ENCODE assay signal across 16 cellular contexts in the genomic region with DNA sequence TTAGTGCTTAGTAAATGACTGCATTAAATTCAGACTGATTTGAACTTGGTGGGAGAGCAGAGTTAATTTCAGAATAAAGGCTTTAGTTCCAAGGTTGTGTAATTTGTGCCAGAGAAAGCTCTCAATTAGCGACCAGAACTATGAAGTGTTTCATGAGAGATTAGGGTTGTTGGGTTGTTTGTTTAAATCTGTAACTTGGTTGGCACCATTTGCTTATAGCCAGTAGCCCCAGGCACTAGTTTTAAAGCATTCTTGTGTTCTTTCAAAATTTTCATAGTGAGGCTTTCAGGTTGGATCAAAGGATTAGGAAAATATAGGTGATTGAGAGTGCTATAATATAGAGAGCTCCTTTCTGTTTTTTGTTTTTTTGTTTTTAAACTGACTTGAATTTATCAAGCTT.
"Had no signal": no experiment of that assay in that cellular context is flagged by ENCODE, and none has a peak within 500 bp of the region (broad histone marks: within the 10 kb centered on the region; RNA-seq: fewer than 3 reads in every experiment).

No MANE protein-coding gene starts in this region.

- H3K4me3 Mint-ChIP-seq: activated CD4-positive, alpha-beta memory T cell treated with anti-CD3 and anti-CD28 coated beads, Interleukin-2, amount 10 ng/mL, durations not matched to agents 7 days and 5 days; activated T-cell treated with anti-CD3 and anti-CD28 coated beads, Interleukin-2, amount 50 U/mL, for 72 hours; immature natural killer cell; neural progenitor cell; WTC11 had no signal

- H3K36me3 ChIP-seq: lower lobe of right lung, neural progenitor cell, sigmoid colon, thyroid gland, vagina had no signal

- H3K4me1 ChIP-seq: neural progenitor cell had no signal

- H3K9me3 ChIP-seq: lower lobe of right lung, sigmoid colon, spleen, thyroid gland, vagina had no signal

- H3K27ac ChIP-seq: foreskin keratinocyte, lower lobe of right lung, neural progenitor cell, sigmoid colon, vagina had no signal

- H3K27me3 Mint-ChIP-seq: activated CD4-positive, alpha-beta memory T cell treated with anti-CD3 and anti-CD28 coated beads, Interleukin-2, amount 10 ng/mL, durations not matched to agents 7 days and 5 days had no signal

- H3K4me3 ChIP-seq: lower lobe of right lung, neural progenitor cell, sigmoid colon, spleen, thyroid gland, vagina had no signal

- H3K9me3 Mint-ChIP-seq: activated CD4-positive, alpha-beta memory T cell treated with anti-CD3 and anti-CD28 coated beads, Interleukin-2, amount 10 ng/mL, durations not matched to agents 7 days and 5 days; activated T-cell treated with anti-CD3 and anti-CD28 coated beads, Interleukin-2, amount 50 U/mL, for 72 hours; immature natural killer cell; neural progenitor cell had no signal

- ATAC-seq: activated T-cell treated with anti-CD3 and anti-CD28 coated beads, Interleukin-2, amount 50 U/mL, for 72 hours; foreskin keratinocyte; WTC11 had no signal

- H3K36me3 Mint-ChIP-seq: neural progenitor cell, WTC11 had no signal

- DNase-seq: activated CD4-positive, alpha-beta memory T cell treated with anti-CD3 and anti-CD28 coated beads, Interleukin-2, amount 10 ng/mL, durations not matched to agents 7 days and 5 days; activated CD4-positive, alpha-beta T cell treated with anti-CD3 and anti-CD28 coated beads for 4 hours; activated T-cell treated with anti-CD3 and anti-CD28 coated beads, Interleukin-2, amount 50 U/mL, for 72 hours; central memory CD4-positive, alpha-beta T cell; cortex of kidney; effector CD4-positive, alpha-beta T cell; immature natural killer cell; lower lobe of right lung; sigmoid colon; spleen; T-helper 2 cell; thyroid gland had no signal

- H3K27me3 ChIP-seq: foreskin keratinocyte, neural progenitor cell, sigmoid colon, spleen, thyroid gland, vagina had no signal

- H2AFZ ChIP-seq: neural progenitor cell had no signal

- H3K27ac Mint-ChIP-seq: activated CD4-positive, alpha-beta memory T cell treated with anti-CD3 and anti-CD28 coated beads, Interleukin-2, amount 10 ng/mL, durations not matched to agents 7 days and 5 days; activated T-cell treated with anti-CD3 and anti-CD28 coated beads, Interleukin-2, amount 50 U/mL, for 72 hours; neural progenitor cell; WTC11 had no signal

- H3K4me2 ChIP-seq: neural progenitor cell had no signal
